Comparison of ENCODE assay signal across 23 cellular contexts in genomic region chr15:27538325-27538724, GRCh38.
A peak's percentile ranks its signal among the peaks of the same experiment; 100 is the strongest.
DNase-seq lines count a peak whose midpoint lies in the region; ATAC-seq and TF ChIP-seq lines count a peak whose summit lies in the region.
"Had no signal": no experiment of that assay in that cellular context is flagged by ENCODE, and none has a peak within 500 bp of the region (broad histone marks: within the 10 kb centered on the region; RNA-seq: fewer than 3 reads in every experiment).

No MANE protein-coding gene starts in this region.

- H3K9ac ChIP-seq in neural cell (ENCODE audit: low read length) = no peak overlapping the region

- CTCF ChIA-PET in MCF 10A (lab: Yijun Ruan, JAX) = no interaction called here

- H3K36me3 Mint-ChIP-seq in activated naive CD8-positive, alpha-beta T cell treated with anti-CD3 and anti-CD28 coated beads for 36 hours = no peaks in the 10 kb centered on the region
- peaks cover 6% of the 10 kb centered on the region for H3K36me3 Mint-ChIP-seq in MCF 10A (ENCODE audit: insufficient read depth, unreplicated experiment)
- H3K36me3 Mint-ChIP-seq: brain; stimulated activated effector memory CD8-positive, alpha-beta T cell treated with anti-CD3 and anti-CD28 coated beads, Interleukin-12 subunit alpha, Interleukin-12 subunit beta, amount 100 ng/mL, for 72 hours; WTC11 had no signal

- peaks cover 6% of the 10 kb centered on the region for H3K9me3 Mint-ChIP-seq in activated naive CD8-positive, alpha-beta T cell treated with anti-CD3 and anti-CD28 coated beads for 36 hours
- peaks cover 27% of the 10 kb centered on the region for H3K9me3 Mint-ChIP-seq in MCF 10A (ENCODE audit: unreplicated experiment)
- H3K9me3 Mint-ChIP-seq: neural crest cell, WTC11 had no signal

- no peaks in the 10 kb centered on the region for H3K27me3 Mint-ChIP-seq in activated naive CD8-positive, alpha-beta T cell treated with anti-CD3 and anti-CD28 coated beads for 36 hours
- no peaks in the 10 kb centered on the region for H3K27me3 Mint-ChIP-seq in MCF 10A (ENCODE audit: insufficient read depth, unreplicated experiment)
- H3K27me3 Mint-ChIP-seq: progenitor cell of endocrine pancreas had no signal

- peak; percentile 22 for DNase-seq in DMS79 (lab: John Stamatoyannopoulos, UW)
- DNase-seq in NCI-H146 (lab: John Stamatoyannopoulos, UW) = peak; percentile 87
- peak; percentile 83 for DNase-seq in NCI-H345 (lab: John Stamatoyannopoulos, UW)
- no peak for DNase-seq in activated naive CD8-positive, alpha-beta T cell treated with anti-CD3 and anti-CD28 coated beads for 36 hours
- DNase-seq in MCF 10A (ENCODE audit: unreplicated experiment) = no peak
- DNase-seq: activated CD4-positive, alpha-beta T cell treated with anti-CD3 and anti-CD28 coated beads, Interleukin-2, amount 50 U/mL, for 48 hours; activated effector memory CD4-positive, alpha-beta T cell treated with anti-CD3 and anti-CD28 coated beads, Interleukin-2, amount 50 U/mL, for 16 hours; effector CD8-positive, alpha-beta T cell; foreskin keratinocyte; mucosa of descending colon; OCI-M1; T-helper 9 cell; uterus had no signal

- H3K9me3 ChIP-seq in neural cell (ENCODE audit: low read length) = no peaks in the 10 kb centered on the region
- H3K9me3 ChIP-seq: suprapubic skin, uterus had no signal

- intact Hi-C loops in MCF 10A (cut with micrococcal nuclease) = no loop called here

- H3K27ac Mint-ChIP-seq in activated naive CD8-positive, alpha-beta T cell treated with anti-CD3 and anti-CD28 coated beads for 36 hours = no peak overlapping the region
- H3K27ac Mint-ChIP-seq in MCF 10A (ENCODE audit: low read depth, unreplicated experiment) = no peak overlapping the region
- H3K27ac Mint-ChIP-seq: brain; progenitor cell of endocrine pancreas; stimulated activated effector memory CD8-positive, alpha-beta T cell treated with anti-CD3 and anti-CD28 coated beads, Interleukin-12 subunit alpha, Interleukin-12 subunit beta, amount 100 ng/mL, for 72 hours; WTC11 had no signal

- POLR2A ChIA-PET in MCF 10A (lab: Yijun Ruan, JAX) = no interaction called here

- H2AFZ ChIP-seq in neural cell (ENCODE audit: low read depth, low read length) = no peak overlapping the region

- no peaks in the 10 kb centered on the region for H3K27me3 ChIP-seq in neural cell (ENCODE audit: insufficient read depth, low read depth, low read length)
- H3K27me3 ChIP-seq: foreskin keratinocyte, suprapubic skin, uterus had no signal

- TF ChIP-seq EP300 in neural cell (conservative IDR thresholded peaks at IDR 0.05; ENCODE audit: poor library complexity, severe bottlenecking) = no peak

- H3K4me3 Mint-ChIP-seq in activated naive CD8-positive, alpha-beta T cell treated with anti-CD3 and anti-CD28 coated beads for 36 hours = no peak overlapping the region
- no peak overlapping the region for H3K4me3 Mint-ChIP-seq in MCF 10A (ENCODE audit: unreplicated experiment)
- H3K4me3 Mint-ChIP-seq: brain; neural crest cell; stimulated activated effector memory CD8-positive, alpha-beta T cell treated with anti-CD3 and anti-CD28 coated beads, Interleukin-12 subunit alpha, Interleukin-12 subunit beta, amount 100 ng/mL, for 72 hours; WTC11 had no signal

- TF ChIP-seq RAD21 in neural cell (conservative IDR thresholded peaks at IDR 0.05) = no peak

- no peaks in the 10 kb centered on the region for H3K79me2 ChIP-seq in neural cell (replicated peaks; ENCODE audit: insufficient read depth, low read length)

- H3K4me3 ChIP-seq in neural cell (ENCODE audit: low read length) = no peak overlapping the region
- H3K4me3 ChIP-seq: GM12878, K562, mucosa of descending colon, suprapubic skin, uterus had no signal

- H3K27ac ChIP-seq in neural cell (ENCODE audit: low read length) = no peak overlapping the region
- H3K27ac ChIP-seq: foreskin keratinocyte, suprapubic skin, uterus had no signal

- TF ChIP-seq CTCF in neural cell (IDR thresholded peaks at IDR 0.05; ENCODE audit: poor library complexity, severe bottlenecking) (no peak), MCF 10A (IDR thresholded peaks at IDR 0.05; ENCODE audit: unreplicated experiment) (no peak)

- no peaks in the 10 kb centered on the region for H4K20me1 ChIP-seq in neural cell (ENCODE audit: insufficient read depth)

- H3K36me3 ChIP-seq in neural cell (ENCODE audit: insufficient read depth, low read length) = no peaks in the 10 kb centered on the region
- H3K36me3 ChIP-seq: suprapubic skin, uterus had no signal

- no peaks in the 10 kb centered on the region for H3F3A ChIP-seq in neural cell (ENCODE audit: insufficient read depth, low read length, poor library complexity, severe bottlenecking)

- no peak for ATAC-seq in GM21723 (IDR thresholded peaks at IDR 0.05; ENCODE audit: unreplicated experiment)
- ATAC-seq: foreskin keratinocyte; GM12878; K562; mucosa of descending colon; stimulated activated effector memory CD8-positive, alpha-beta T cell treated with anti-CD3 and anti-CD28 coated beads, Interleukin-12 subunit alpha, Interleukin-12 subunit beta, amount 100 ng/mL, for 72 hours; WTC11 had no signal

- H3K9me2 ChIP-seq in neural cell (ENCODE audit: insufficient read depth, low read length) = no peaks in the 10 kb centered on the region

- no TSS peak for BruUV-seq in MCF 10A (replicated peaks; lab: Mats Ljungman, UMichigan)

- H3K4me2 ChIP-seq in neural cell (ENCODE audit: low read length) = no peak overlapping the region

- no peaks in the 10 kb centered on the region for H3K4me1 Mint-ChIP-seq in activated naive CD8-positive, alpha-beta T cell treated with anti-CD3 and anti-CD28 coated beads for 36 hours
- H3K4me1 Mint-ChIP-seq in MCF 10A (ENCODE audit: insufficient read depth, unreplicated experiment) = no peaks in the 10 kb centered on the region
- H3K4me1 Mint-ChIP-seq: stimulated activated effector memory CD8-positive, alpha-beta T cell treated with anti-CD3 and anti-CD28 coated beads, Interleukin-12 subunit alpha, Interleukin-12 subunit beta, amount 100 ng/mL, for 72 hours had no signal

TF ChIP-seq in neural cell, 6 proteins besides CTCF, POLR2A, EP300 and RAD21:
- TF ChIP-seq EZH2 (IDR thresholded peaks at IDR 0.05; ENCODE audit: borderline replicate concordance, insufficient read depth, low read length, poor library complexity, severe bottlenecking) (no peak), POLR2AphosphoS5 (IDR thresholded peaks at IDR 0.05) (peak; percentile 24)

Comparison
In these comparisons a context has a peak if more than half of its experiments do, and no peak if none do; other contexts are left out.
1. DNase-seq: peak in DMS79 (single experiment), NCI-H146 (single experiment) and NCI-H345 (single experiment); none in activated naive CD8-positive, alpha-beta T cell treated with anti-CD3 and anti-CD28 coated beads for 36 hours (single experiment) and MCF 10A (single experiment).